ENCODE assay signal across 8 cellular contexts in the genomic region with DNA sequence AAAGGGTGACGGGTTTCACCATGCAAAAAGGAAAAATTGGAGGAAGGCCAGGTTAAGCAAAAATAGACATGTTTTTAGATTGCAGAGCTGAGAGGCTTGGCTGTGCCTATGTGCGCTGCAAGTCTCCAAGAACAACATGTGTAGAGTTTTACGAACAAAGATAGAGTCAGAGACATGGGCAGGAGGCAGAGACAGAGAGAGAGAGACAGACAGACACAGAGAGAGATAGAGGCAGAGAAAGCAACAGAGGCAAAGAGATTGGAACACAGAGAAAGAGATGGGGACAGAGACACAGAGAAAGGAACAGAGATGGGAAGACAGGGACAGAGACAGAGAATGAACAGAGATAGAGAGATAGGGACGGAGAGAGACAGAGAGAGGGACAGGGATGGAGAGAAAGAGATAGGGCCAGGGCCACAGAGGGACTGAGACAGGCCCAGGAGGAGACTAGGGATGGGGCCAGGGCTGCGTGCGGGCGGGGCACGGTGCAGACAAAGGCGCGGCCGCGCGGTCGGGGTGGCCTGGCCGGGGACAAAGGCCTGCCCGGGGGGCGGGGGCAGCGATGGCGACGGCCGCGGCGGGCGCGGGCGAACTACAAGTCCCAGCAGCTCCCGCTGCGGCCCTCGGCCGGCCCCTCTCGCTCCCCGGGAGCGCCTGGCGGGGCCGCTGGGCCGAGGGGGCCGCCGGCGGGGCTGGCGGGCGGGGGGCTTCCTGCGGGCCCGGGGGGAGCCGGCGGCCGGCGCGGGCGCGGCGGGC. TPM values are rescaled to one million over a fixed set of nuclear protein-coding genes. Genes with fewer than 3 reads are reported as not detected.
DNase-seq lines count a peak whose midpoint lies in the region; ATAC-seq, FAIRE-seq and TF ChIP-seq lines count a peak whose summit lies in the region.

TSS of gene ZNF358 (plus strand) at position 633 of the 756 bp plus-strand sequence. CDS start 3,140 bp downstream, outside the sequence.

- no peaks in the 10 kb centered on the region for H3K36me3 ChIP-seq in neural cell (ENCODE audit: insufficient read depth, low read length)

- TF ChIP-seq RAD21 in neural cell (conservative IDR thresholded peaks at IDR 0.05), result no peak

- peak within 1 kb of the TSS; percentile 83 for H3K27ac ChIP-seq in neural cell (ENCODE audit: low read length)

- peak within 1 kb of the TSS; percentile 92 for H3K9ac ChIP-seq in neural cell (ENCODE audit: low read length)

- FAIRE-seq in urothelium cell line (lab: Jason Lieb, UNC), result no peak

- H3K27ac Mint-ChIP-seq in activated naive CD8-positive, alpha-beta T cell, result peak within 1 kb of the TSS; percentile 76

- ATAC-seq in GM19324 (IDR thresholded peaks at IDR 0.05; ENCODE audit: low FRiP score, unreplicated experiment), result no peak

- TF ChIP-seq EP300 in neural cell (conservative IDR thresholded peaks at IDR 0.05; ENCODE audit: poor library complexity, severe bottlenecking), result peak; percentile 18

- no peaks in the 10 kb centered on the region for H3K36me3 Mint-ChIP-seq in activated naive CD8-positive, alpha-beta T cell

- no peaks in the 10 kb centered on the region for H4K20me1 ChIP-seq in neural cell (ENCODE audit: insufficient read depth)

- peak within 1 kb of the TSS; percentile 84 for H3K4me2 ChIP-seq in neural cell (ENCODE audit: low read length)

- H3F3A ChIP-seq in neural cell (ENCODE audit: insufficient read depth, low read length, poor library complexity, severe bottlenecking), result no peaks in the 10 kb centered on the region

- peak within 1 kb of the TSS; percentile 84 for H3K4me3 Mint-ChIP-seq in activated naive CD8-positive, alpha-beta T cell

- H3K9me2 ChIP-seq in neural cell (ENCODE audit: insufficient read depth, low read length), result no peaks in the 10 kb centered on the region

- TF ChIP-seq CTCF in GM13977 (IDR thresholded peaks at IDR 0.05; ENCODE audit: extremely low read depth, insufficient read depth, missing control alignments) (no peak), neural cell (IDR thresholded peaks at IDR 0.05; ENCODE audit: poor library complexity, severe bottlenecking) (no peak)

- H2AFZ ChIP-seq in neural cell (ENCODE audit: low read depth, low read length), result peak within 1 kb of the TSS; percentile 98

- no peaks in the 10 kb centered on the region for H3K9me3 Mint-ChIP-seq in activated naive CD8-positive, alpha-beta T cell (ENCODE audit: low read depth)

- H3K27me3 ChIP-seq in neural cell (ENCODE audit: insufficient read depth, low read depth, low read length), result no peaks in the 10 kb centered on the region

- peaks cover 16% of the 10 kb centered on the region for H3K4me1 Mint-ChIP-seq in activated naive CD8-positive, alpha-beta T cell (ENCODE audit: low read depth)

- H3K9me3 ChIP-seq in neural cell (ENCODE audit: low read length), result no peaks in the 10 kb centered on the region

- in situ Hi-C loops in GM13977 (cut with MboI; ENCODE audit: low pct_unique_long_range_greater_than_20kb, low sequenced_read_pairs, unreplicated experiment), result no loop called here

- DNase-seq in AG08396 (ENCODE audit: low spot score) (peak; percentile 94), GM13977 (ENCODE audit: low spot score) (peak; percentile 98), NCI-H748 (lab: John Stamatoyannopoulos, UW; ENCODE audit: unreplicated experiment) (peak; percentile 82), glomerular endothelial cell (ENCODE audit: extremely low read depth, low read depth, low spot score) (no peak), urothelium cell line (ENCODE audit: low spot score) (peak; percentile 89)

- peaks cover 22% of the 10 kb centered on the region for H3K79me2 ChIP-seq in neural cell (replicated peaks; ENCODE audit: insufficient read depth, low read length)

- H3K4me3 ChIP-seq in neural cell (ENCODE audit: low read length), result peak within 1 kb of the TSS; percentile 93

- peaks cover 1% of the 10 kb centered on the region for H3K27me3 Mint-ChIP-seq in activated naive CD8-positive, alpha-beta T cell

TF ChIP-seq in neural cell, 6 proteins besides CTCF, POLR2A, EP300 and RAD21:
- peak; percentile 22 for TF ChIP-seq MXI1 (conservative IDR thresholded peaks at IDR 0.05; ENCODE audit: poor library complexity, severe bottlenecking)
- no peak for TF ChIP-seq SMC3 (conservative IDR thresholded peaks at IDR 0.05; ENCODE audit: poor library complexity)

RNA-seq across cellular contexts. Expression of gene ZNF358, which starts in this region (rescaled TPM):
- total RNA-seq in glomerular endothelial cell, result 56.9 and 70.4 TPM in 2 replicates
- 14.6 and 22.0 TPM in 2 replicates for polyA plus RNA-seq in neural cell
- polyA minus RNA-seq in neural cell, result 25.8 and 29.5 TPM in 2 replicates
